1 cellular context compared by ENCODE assay signal in genomic region chr10:124589491-124590006, GRCh38.
A peak's percentile ranks its signal among the peaks of the same experiment; 100 is the strongest.
TF ChIP-seq lines count a peak whose summit lies in the region.

No MANE protein-coding gene starts in this region.

TF ChIP-seq in HepG2, 621 proteins besides CTCF, POLR2A, EP300 and RAD21 (continued from another document and continues in another):
- no peak for TF ChIP-seq HCFC1 (IDR thresholded peaks at IDR 0.05; ENCODE audit: low read depth, low read length)
- TF ChIP-seq ARNTL (CRISPR knock-in tag; IDR thresholded peaks at IDR 0.05), result no peak
- TF ChIP-seq KDM5A (IDR thresholded peaks at IDR 0.05; ENCODE audit: borderline replicate concordance, low read length), result no peak
- no peak for TF ChIP-seq MTA3 (CRISPR knock-in tag; IDR thresholded peaks at IDR 0.05)
- TF ChIP-seq NR2F1 (CRISPR knock-in tag; IDR thresholded peaks at IDR 0.05), result peak; percentile 27 to 53; a peak in 1 of 4 replicates
- TF ChIP-seq ZC3H13 (CRISPR knock-in tag; IDR thresholded peaks at IDR 0.05), result no peak
- no peak for TF ChIP-seq ZNF577 (CRISPR knock-in tag; IDR thresholded peaks at IDR 0.05; ENCODE audit: borderline replicate concordance, low read depth)
- no peak for TF ChIP-seq ZNF580 (CRISPR knock-in tag; IDR thresholded peaks at IDR 0.05; ENCODE audit: borderline replicate concordance, low read depth)
- no peak for TF ChIP-seq ATAD3A (CRISPR knock-in tag; IDR thresholded peaks at IDR 0.05)
- TF ChIP-seq ZNF746 (CRISPR knock-in tag; IDR thresholded peaks at IDR 0.05), result no peak
- no peak for TF ChIP-seq CENPBD1 (CRISPR knock-in tag; IDR thresholded peaks at IDR 0.05; ENCODE audit: borderline replicate concordance, low read depth)
- TF ChIP-seq PBX2 (CRISPR knock-in tag; IDR thresholded peaks at IDR 0.05), result no peak
- peak; percentile 32; the same call in 1 of the 2 replicates for TF ChIP-seq CEBPG (CRISPR knock-in tag; IDR thresholded peaks at IDR 0.05)
- TF ChIP-seq SKIL (CRISPR knock-in tag; IDR thresholded peaks at IDR 0.05; ENCODE audit: borderline replicate concordance), result no peak
- no peak for TF ChIP-seq TRIM24 (CRISPR knock-in tag; IDR thresholded peaks at IDR 0.05)
- no peak for TF ChIP-seq MIER3 (CRISPR knock-in tag; IDR thresholded peaks at IDR 0.05; ENCODE audit: borderline replicate concordance)
- no peak for TF ChIP-seq ZBTB10 (CRISPR knock-in tag; IDR thresholded peaks at IDR 0.05; ENCODE audit: borderline replicate concordance)
- peak; percentile 38; the same call in 1 of the 2 replicates for TF ChIP-seq ARID5B (CRISPR knock-in tag; IDR thresholded peaks at IDR 0.05)
- TF ChIP-seq CHD4 (IDR thresholded peaks at IDR 0.05; ENCODE audit: borderline replicate concordance, low read length), result no peak
- no peak for TF ChIP-seq ZSCAN29 (CRISPR knock-in tag; conservative IDR thresholded peaks at IDR 0.05)
- TF ChIP-seq ZBTB49 (CRISPR knock-in tag; IDR thresholded peaks at IDR 0.05; ENCODE audit: borderline replicate concordance), result no peak
- TF ChIP-seq CC2D1A (CRISPR knock-in tag; IDR thresholded peaks at IDR 0.05), result no peak
- TF ChIP-seq ZHX2 (IDR thresholded peaks at IDR 0.05; ENCODE audit: low read depth), result no peak
- no peak for TF ChIP-seq ZHX2 (CRISPR knock-in tag; IDR thresholded peaks at IDR 0.05; ENCODE audit: borderline replicate concordance)
- no peak for TF ChIP-seq GTF2F1 (IDR thresholded peaks at IDR 0.05; ENCODE audit: low read length)
- peak; percentile 78 for TF ChIP-seq PATZ1 (CRISPR knock-in tag; IDR thresholded peaks at IDR 0.05)
- TF ChIP-seq CBFB (CRISPR knock-in tag; IDR thresholded peaks at IDR 0.05), result no peak
- TF ChIP-seq KMT2B (CRISPR knock-in tag; IDR thresholded peaks at IDR 0.05), result no peak
- TF ChIP-seq JUN (CRISPR knock-in tag; IDR thresholded peaks at IDR 0.05), result no peak
- no peak for TF ChIP-seq KLF16 (CRISPR knock-in tag; IDR thresholded peaks at IDR 0.05)
- no peak for TF ChIP-seq ZNF850 (CRISPR knock-in tag; conservative IDR thresholded peaks at IDR 0.05)
- TF ChIP-seq GABPA (IDR thresholded peaks at IDR 0.05; ENCODE audit: low read depth, low read length), result no peak
- no peak for TF ChIP-seq GABPA (CRISPR knock-in tag; IDR thresholded peaks at IDR 0.05; ENCODE audit: low read depth)
- TF ChIP-seq USF2 (IDR thresholded peaks at IDR 0.05; ENCODE audit: low read depth, low read length), result no peak
- TF ChIP-seq USF2 (CRISPR knock-in tag; IDR thresholded peaks at IDR 0.05; ENCODE audit: borderline replicate concordance), result no peak
- no peak for TF ChIP-seq KLF15 (CRISPR knock-in tag; IDR thresholded peaks at IDR 0.05; ENCODE audit: borderline replicate concordance)
